In the genomic region with DNA sequence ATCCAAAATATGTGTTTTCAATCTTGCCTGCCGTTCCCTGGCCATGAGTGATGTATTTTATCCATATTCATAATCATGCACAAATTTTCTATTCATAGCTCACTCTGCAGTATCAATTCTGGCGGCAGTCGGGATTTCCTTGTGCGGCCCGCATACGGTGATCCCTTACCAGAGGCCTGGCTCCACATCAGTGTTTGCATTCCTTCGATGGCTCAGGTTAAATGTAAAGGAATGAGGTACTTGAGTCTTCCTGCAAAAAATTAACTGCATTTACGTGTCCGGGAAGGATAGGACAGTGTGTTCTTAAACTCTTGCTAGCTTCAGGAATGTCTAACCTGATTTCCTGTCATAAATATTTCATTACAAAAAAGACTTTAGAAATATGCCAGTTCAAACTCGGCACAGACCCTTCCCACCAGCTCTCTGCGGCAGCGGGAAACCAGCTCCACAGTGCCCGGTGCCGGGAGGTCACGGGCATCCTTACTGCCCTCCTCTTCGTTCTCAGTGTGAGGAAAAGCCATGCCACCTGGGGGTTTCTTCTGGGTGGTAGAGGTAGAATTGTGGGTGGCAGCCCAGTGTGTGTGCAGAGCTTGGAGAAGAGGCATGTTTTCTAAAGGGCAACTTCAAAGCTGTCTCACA, we compare ENCODE assay signal across 1 cellular context.
TF ChIP-seq lines count a peak whose summit lies in the region.

No MANE protein-coding gene starts in this region.

TF ChIP-seq in IMR-90, 13 proteins besides CTCF, POLR2A, EP300 and RAD21 (continued from another document):
- TF ChIP-seq, protein P1, sequence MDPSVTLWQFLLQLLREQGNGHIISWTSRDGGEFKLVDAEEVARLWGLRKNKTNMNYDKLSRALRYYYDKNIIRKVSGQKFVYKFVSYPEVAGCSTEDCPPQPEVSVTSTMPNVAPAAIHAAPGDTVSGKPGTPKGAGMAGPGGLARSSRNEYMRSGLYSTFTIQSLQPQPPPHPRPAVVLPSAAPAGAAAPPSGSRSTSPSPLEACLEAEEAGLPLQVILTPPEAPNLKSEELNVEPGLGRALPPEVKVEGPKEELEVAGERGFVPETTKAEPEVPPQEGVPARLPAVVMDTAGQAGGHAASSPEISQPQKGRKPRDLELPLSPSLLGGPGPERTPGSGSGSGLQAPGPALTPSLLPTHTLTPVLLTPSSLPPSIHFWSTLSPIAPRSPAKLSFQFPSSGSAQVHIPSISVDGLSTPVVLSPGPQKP (IDR thresholded peaks at IDR 0.05; ENCODE audit: borderline replicate concordance, low read depth, low read length), result no peak
- TF ChIP-seq FOS (IDR thresholded peaks at IDR 0.05; ENCODE audit: low read depth, low read length) (no peak), RCOR1 (IDR thresholded peaks at IDR 0.05; ENCODE audit: insufficient replicate concordance, low read length) (no peak), MAFK (IDR thresholded peaks at IDR 0.05; ENCODE audit: low read depth, low read length) (no peak), CHD1 (IDR thresholded peaks at IDR 0.05; ENCODE audit: low read depth, low read length) (no peak), MAZ (IDR thresholded peaks at IDR 0.05; ENCODE audit: borderline replicate concordance, low read depth, low read length) (no peak)
